In the genomic region with DNA sequence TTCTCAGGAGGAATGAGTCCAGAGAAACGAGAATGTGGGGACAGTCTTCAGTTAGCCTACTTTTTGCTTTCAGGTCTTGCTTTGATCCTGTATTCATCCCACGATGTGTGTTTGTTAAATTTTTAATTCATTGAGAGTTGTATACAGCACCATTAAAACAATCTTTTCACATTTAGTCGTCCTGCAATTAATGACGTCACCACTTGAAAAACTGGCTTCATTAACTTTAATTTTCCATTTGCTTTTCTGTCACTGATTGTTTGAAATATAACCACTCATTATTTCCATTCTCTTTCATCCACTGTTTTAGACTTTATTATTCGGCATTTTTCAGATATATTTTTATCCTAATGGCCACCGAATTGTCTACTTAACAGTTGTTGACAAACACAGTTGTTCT, we compare ENCODE assay signal across 2 cellular contexts.
TF ChIP-seq lines count a peak whose summit lies in the region.

No MANE protein-coding gene starts in this region.

TF ChIP-seq in GM12878, 131 proteins besides CTCF, POLR2A, EP300 and RAD21 (continued from another document):
- TF ChIP-seq CREB1 (IDR thresholded peaks at IDR 0.05; ENCODE audit: low read depth): no peak

TF ChIP-seq in HEK293T, 16 proteins besides CTCF, POLR2A, EP300 and RAD21 (continued from another document):
- no peak for TF ChIP-seq TARDBP (IDR thresholded peaks at IDR 0.05)
- no peak for TF ChIP-seq HDGF (IDR thresholded peaks at IDR 0.05; ENCODE audit: borderline replicate concordance)
- no peak for TF ChIP-seq NFRKB (IDR thresholded peaks at IDR 0.05)
